8 cellular contexts compared by ENCODE assay signal in genomic region chr9:129109952-129110739, GRCh38. TPM values are rescaled to one million over a fixed set of nuclear protein-coding genes. Genes with fewer than 3 reads are reported as not detected.
DNase-seq lines count a peak whose midpoint lies in the region; ATAC-seq and TF ChIP-seq lines count a peak whose summit lies in the region.

No MANE protein-coding gene starts in this region.

- peak overlapping the region; percentile 29 to 81 for H3K4ac ChIP-seq in mesenchymal stem cell (ENCODE audit: low read depth in 1 of 2, low read length in 2 of 2)

- H3K9me3 ChIP-seq in mesenchymal stem cell (ENCODE audit: control insufficient read depth, low read length): no peaks in the 10 kb centered on the region
- no peaks in the 10 kb centered on the region for H3K9me3 ChIP-seq in upper lobe of right lung

- H3K23ac ChIP-seq in mesenchymal stem cell (ENCODE audit: low read length in 2 of 2): peak overlapping the region in 1 of 2 experiments; percentile 45

- H3K4me2 ChIP-seq in mesenchymal stem cell (ENCODE audit: low read length, poor library complexity, severe bottlenecking): peak overlapping the region; percentile 96

- WGBS in mesenchymal stem cell: 6% methylated on average over 48 of the region's 64 CpGs

- H3K4me1 ChIP-seq in mesenchymal stem cell (ENCODE audit: control insufficient read depth, insufficient read depth, low read depth, low read length): peaks cover 13% of the 10 kb centered on the region
- H3K4me1 ChIP-seq in upper lobe of right lung: peaks cover 17% of the 10 kb centered on the region

- intact Hi-C loops in upper lobe of right lung (cut with DNase I): no loop called here

- peak overlapping the region in 1 of 2 experiments; percentile 87 for H3K14ac ChIP-seq in mesenchymal stem cell (ENCODE audit: low read length in 2 of 2)

- peaks cover 35 to 37% of the 10 kb centered on the region in 2 experiments for H3K36me3 ChIP-seq in mesenchymal stem cell (ENCODE audit: control insufficient read depth in 1 of 2, insufficient read depth in 2 of 2, low read depth in 1 of 2, low read length in 2 of 2)
- H3K36me3 ChIP-seq in upper lobe of right lung: no peaks in the 10 kb centered on the region

- no peak for TF ChIP-seq POLR2A in erythroblast (IDR thresholded peaks at IDR 0.05; ENCODE audit: low read length)

- H3K27me3 ChIP-seq in mesenchymal stem cell (ENCODE audit: control insufficient read depth in 1 of 2, insufficient read depth in 1 of 2, low read length in 2 of 2) (no peaks in the 10 kb centered on the region), upper lobe of right lung (no peaks in the 10 kb centered on the region)

- TF ChIP-seq CTCF in upper lobe of right lung (IDR thresholded peaks at IDR 0.05): peak; percentile 5

- H3K27ac ChIP-seq in mesenchymal stem cell (ENCODE audit: low read length, poor library complexity, severe bottlenecking) (no peak overlapping the region), upper lobe of right lung (peak overlapping the region; percentile 94)

- peak; percentile 3 for ATAC-seq in GM21786 (IDR thresholded peaks at IDR 0.05; ENCODE audit: unreplicated experiment)
- ATAC-seq in upper lobe of right lung: peak; percentile 34

- H2BK15ac ChIP-seq in mesenchymal stem cell (ENCODE audit: low read depth, poor library complexity, severe bottlenecking): peak overlapping the region; percentile 15

- peak overlapping the region; percentile 85 for H2AFZ ChIP-seq in mesenchymal stem cell (ENCODE audit: low read depth, low read length)

- DNase-seq in COLO829 (ENCODE audit: low spot score) (peak; percentile 54), OCI-M2 (lab: John Stamatoyannopoulos, UW; ENCODE audit: unreplicated experiment) (peak; percentile 5), dermis microvascular lymphatic vessel endothelial cell (ENCODE audit: low read depth in 2 of 2) (peak; percentile 4 to 20), mesenchymal stem cell (peak; percentile 70), upper lobe of right lung (no peak), COR-L47 (lab: John Stamatoyannopoulos, UW) (no peak), erythroblast (lab: John Stamatoyannopoulos, UW) (no peak)

- peak overlapping the region; percentile 38 for H2BK120ac ChIP-seq in mesenchymal stem cell (ENCODE audit: low read depth, low read length)

- H4K91ac ChIP-seq in mesenchymal stem cell (ENCODE audit: low read length): peak overlapping the region; percentile 40

- peak overlapping the region; percentile 39 for H2BK5ac ChIP-seq in mesenchymal stem cell (ENCODE audit: low read depth, low read length, poor library complexity, severe bottlenecking)

- H3K9ac ChIP-seq in mesenchymal stem cell (ENCODE audit: low read length): peak overlapping the region; percentile 91

- H2BK12ac ChIP-seq in mesenchymal stem cell (ENCODE audit: low read length in 2 of 2): peak overlapping the region; percentile 7

- no peak overlapping the region for H2AK5ac ChIP-seq in mesenchymal stem cell (ENCODE audit: low read length, severe bottlenecking)

- H4K8ac ChIP-seq in mesenchymal stem cell (ENCODE audit: low read length): peak overlapping the region; percentile 71

- H3K18ac ChIP-seq in mesenchymal stem cell (ENCODE audit: low read depth in 1 of 2, low read length in 2 of 2): peak overlapping the region; percentile 31 to 76

- H3K4me3 ChIP-seq in mesenchymal stem cell (ENCODE audit: insufficient read depth in 1 of 2, low read depth in 1 of 2, low read length in 2 of 2): peak overlapping the region; percentile 78 to 99
- peak overlapping the region; percentile 89 for H3K4me3 ChIP-seq in upper lobe of right lung

- H3K79me1 ChIP-seq in mesenchymal stem cell (replicated peaks; ENCODE audit: low read length, poor library complexity, severe bottlenecking): peaks cover 30% of the 10 kb centered on the region

RNA-seq across cellular contexts. Expression of gene CRAT, which starts 0.4 kb away (rescaled TPM):
- total RNA-seq in dermis microvascular lymphatic vessel endothelial cell (24.8 and 37.3 TPM in 2 replicates), upper lobe of right lung (22.8 TPM)
- 22.6 TPM for polyA plus RNA-seq in mesenchymal stem cell (2013, experiment 1 of 2)
- polyA plus RNA-seq in mesenchymal stem cell (2013, experiment 2 of 2): 22.5 TPM

RNA-seq across cellular contexts. Expression of gene PTPA, which starts 1.1 kb away (rescaled TPM):
- total RNA-seq in dermis microvascular lymphatic vessel endothelial cell: 98.8 and 114 TPM in 2 replicates
- 106 TPM for polyA plus RNA-seq in mesenchymal stem cell (2013, experiment 1 of 2)
- polyA plus RNA-seq in mesenchymal stem cell (2013, experiment 2 of 2): 99.4 TPM
- total RNA-seq in upper lobe of right lung: 115 TPM

RNA-seq across cellular contexts. Expression of gene DOLPP1, which starts 29.2 kb away (rescaled TPM):
- total RNA-seq in dermis microvascular lymphatic vessel endothelial cell (7.6 and 10.5 TPM in 2 replicates), upper lobe of right lung (13.2 TPM)
- 14.0 TPM for polyA plus RNA-seq in mesenchymal stem cell (2013, experiment 1 of 2)
- polyA plus RNA-seq in mesenchymal stem cell (2013, experiment 2 of 2): 13.7 TPM

Comparison
In these comparisons a context has a peak if more than half of its experiments do, and no peak if none do; other contexts are left out.
1. DNase-seq: peak in COLO829 (single experiment), OCI-M2 (single experiment), dermis microvascular lymphatic vessel endothelial cell (2 of 2) and mesenchymal stem cell (single experiment); none in upper lobe of right lung (single experiment), COR-L47 (single experiment) and erythroblast (0 of 2).